ENCODE assay signal across 1 cellular context in genomic region chr10:44908071-44908709, GRCh38.
TF ChIP-seq lines count a peak whose summit lies in the region.

No MANE protein-coding gene starts in this region.

TF ChIP-seq in H1, 55 proteins besides CTCF, POLR2A, EP300 and RAD21:
- TF ChIP-seq ATF2 (IDR thresholded peaks at IDR 0.05; ENCODE audit: low read length) = no peak
- TF ChIP-seq CTBP2 (IDR thresholded peaks at IDR 0.05; ENCODE audit: borderline replicate concordance, insufficient read depth, insufficient read length, low read length) = no peak
- TF ChIP-seq TAF1 (IDR thresholded peaks at IDR 0.05; ENCODE audit: low read depth, low read length) = no peak
- TF ChIP-seq KDM5A (IDR thresholded peaks at IDR 0.05; ENCODE audit: low read length) = no peak
- no peak for TF ChIP-seq ASH2L (IDR thresholded peaks at IDR 0.05; ENCODE audit: low read length)
- no peak for TF ChIP-seq JUN (IDR thresholded peaks at IDR 0.05; ENCODE audit: low read depth, low read length)
- no peak for TF ChIP-seq SIX5 (IDR thresholded peaks at IDR 0.05; ENCODE audit: low read depth, low read length)
- TF ChIP-seq CREB1 (IDR thresholded peaks at IDR 0.05) = no peak
- no peak for TF ChIP-seq SP2 (IDR thresholded peaks at IDR 0.05; ENCODE audit: low read length)
- TF ChIP-seq CHD7 (IDR thresholded peaks at IDR 0.05; ENCODE audit: insufficient replicate concordance, low read length) = no peak
- no peak for TF ChIP-seq RNF2 (IDR thresholded peaks at IDR 0.05; ENCODE audit: borderline replicate concordance, low read depth, low read length, missing control alignments, poor library complexity, severe bottlenecking)
- no peak for TF ChIP-seq JUND (IDR thresholded peaks at IDR 0.05; ENCODE audit: low read length)
- no peak for TF ChIP-seq MAX (IDR thresholded peaks at IDR 0.05)
- no peak for TF ChIP-seq RFX5 (IDR thresholded peaks at IDR 0.05; ENCODE audit: borderline replicate concordance, low read depth, low read length)
- TF ChIP-seq YY1 (IDR thresholded peaks at IDR 0.05; ENCODE audit: low read depth, low read length) = no peak
- no peak for TF ChIP-seq CBX5 (IDR thresholded peaks at IDR 0.05; ENCODE audit: low read depth, low read length)
- no peak for TF ChIP-seq TCF12 (IDR thresholded peaks at IDR 0.05; ENCODE audit: low read depth, low read length)
- no peak for TF ChIP-seq CHD2 (IDR thresholded peaks at IDR 0.05; ENCODE audit: low read length)
- no peak for TF ChIP-seq E2F6 (IDR thresholded peaks at IDR 0.05)
